11 cellular contexts compared by ENCODE assay signal in genomic region chr10:14583252-14583651, GRCh38.
DNase-seq lines count a peak whose midpoint lies in the region; ATAC-seq and TF ChIP-seq lines count a peak whose summit lies in the region.
"Had no signal": no experiment of that assay in that cellular context is flagged by ENCODE, and none has a peak within 500 bp of the region (broad histone marks: within the 10 kb centered on the region; RNA-seq: fewer than 3 reads in every experiment).

No MANE protein-coding gene starts in this region.

- H3K27ac Mint-ChIP-seq in T-helper 1 cell treated with Interleukin-12 subunit alpha and Interleukin-12 subunit beta and Interleukin-4 antibody, amounts not matched to agents 30 μg/mL and 1 μg/mL, for 36 hours = peak overlapping the region; percentile 98
- H3K27ac Mint-ChIP-seq in endodermal cell = no peak overlapping the region

- no peak overlapping the region for H3K4me2 ChIP-seq in MM.1S (ENCODE audit: low read depth, low read length)

- peaks cover 79% of the 10 kb centered on the region for H3K4me1 Mint-ChIP-seq in T-helper 1 cell treated with Interleukin-12 subunit alpha and Interleukin-12 subunit beta and Interleukin-4 antibody, amounts not matched to agents 30 μg/mL and 1 μg/mL, for 36 hours (ENCODE audit: low read depth)
- H3K4me1 Mint-ChIP-seq in endodermal cell = peaks cover 45% of the 10 kb centered on the region

- H4K20me1 ChIP-seq in MM.1S (ENCODE audit: insufficient read depth, low read length) = peaks cover 19% of the 10 kb centered on the region

- H3K27me3 Mint-ChIP-seq in T-helper 1 cell treated with Interleukin-12 subunit alpha and Interleukin-12 subunit beta and Interleukin-4 antibody, amounts not matched to agents 30 μg/mL and 1 μg/mL, for 36 hours (ENCODE audit: low read depth) = no peaks in the 10 kb centered on the region
- no peaks in the 10 kb centered on the region for H3K27me3 Mint-ChIP-seq in endodermal cell (ENCODE audit: insufficient read depth)

- H2AFZ ChIP-seq in MM.1S (ENCODE audit: low read length) = no peak overlapping the region

- no peak for ATAC-seq in Right ventricle myocardium superior (ENCODE audit: poor library complexity)
- ATAC-seq: body of pancreas had no signal

- H3K4me3 Mint-ChIP-seq in T-helper 1 cell treated with Interleukin-12 subunit alpha and Interleukin-12 subunit beta and Interleukin-4 antibody, amounts not matched to agents 30 μg/mL and 1 μg/mL, for 36 hours = peak overlapping the region; percentile 78
- H3K4me3 Mint-ChIP-seq in endodermal cell = no peak overlapping the region

- WGBS in endodermal cell (ENCODE audit: insufficient coverage in 1 of 2, insufficient read length in 1 of 2), 2 experiments = 93 to 94% methylated on average over 6 to 11 of the region's 11 CpGs

- DNase-seq in GM13977 (ENCODE audit: low spot score) (peak; percentile 55), endodermal cell (no peak), Right ventricle myocardium superior (no peak), MM.1S (no peak), NCI-H1436 (lab: John Stamatoyannopoulos, UW) (no peak)
- DNase-seq in activated gamma-delta T cell treated with anti-CD3 and anti-CD28 coated beads, Interleukin-2, amount 50 U/mL, for 16 hours (ENCODE audit: low read depth) = peak; percentile 63
- DNase-seq in stimulated activated CD4-positive, alpha-beta T cell treated with anti-CD3 and anti-CD28 coated beads, Interleukin-2, amount 100 ng/mL, for 4 hours (ENCODE audit: low read depth) = peak; percentile 82
- DNase-seq: sigmoid colon had no signal

- in situ Hi-C loops in GM13977 (cut with MboI; ENCODE audit: low pct_unique_long_range_greater_than_20kb, low sequenced_read_pairs, unreplicated experiment) = no loop called here

- no peak overlapping the region for H3K27ac ChIP-seq in endodermal cell (ENCODE audit: low read depth, low read length)
- H3K27ac ChIP-seq in MM.1S (ENCODE audit: low read length) = no peak overlapping the region
- H3K27ac ChIP-seq: sigmoid colon had no signal

- H3K9me3 Mint-ChIP-seq in T-helper 1 cell treated with Interleukin-12 subunit alpha and Interleukin-12 subunit beta and Interleukin-4 antibody, amounts not matched to agents 30 μg/mL and 1 μg/mL, for 36 hours = no peaks in the 10 kb centered on the region
- H3K9me3 Mint-ChIP-seq in endodermal cell = no peaks in the 10 kb centered on the region

- peaks cover 19% of the 10 kb centered on the region for H3F3A ChIP-seq in MM.1S (ENCODE audit: insufficient read depth, low read length)

- peaks cover 11% of the 10 kb centered on the region for H3K36me3 ChIP-seq in endodermal cell (ENCODE audit: control insufficient read depth, insufficient read depth, low read length)
- H3K36me3 ChIP-seq in MM.1S (replicated peaks; ENCODE audit: insufficient read depth, low read length) = peaks cover 13% of the 10 kb centered on the region
- H3K36me3 ChIP-seq: HAP-1, sigmoid colon had no signal

- intact Hi-C loops in Right ventricle myocardium superior (cut with DNase I) = no loop called here

- H3K36me3 Mint-ChIP-seq in T-helper 1 cell treated with Interleukin-12 subunit alpha and Interleukin-12 subunit beta and Interleukin-4 antibody, amounts not matched to agents 30 μg/mL and 1 μg/mL, for 36 hours (ENCODE audit: low read depth) = peaks cover 29% of the 10 kb centered on the region
- no peaks in the 10 kb centered on the region for H3K36me3 Mint-ChIP-seq in endodermal cell (ENCODE audit: low read depth)

- H3K9me2 ChIP-seq in MM.1S (replicated peaks; ENCODE audit: insufficient read depth, low read length) = no peaks in the 10 kb centered on the region

- no peaks in the 10 kb centered on the region for H3K9me3 ChIP-seq in endodermal cell (ENCODE audit: control insufficient read depth, low read length)
- no peaks in the 10 kb centered on the region for H3K9me3 ChIP-seq in MM.1S (replicated peaks; ENCODE audit: insufficient read depth, low read length)
- H3K9me3 ChIP-seq: body of pancreas, HAP-1, sigmoid colon had no signal

- TF ChIP-seq CTCF in GM13977 (IDR thresholded peaks at IDR 0.05; ENCODE audit: extremely low read depth, insufficient read depth, missing control alignments) (no peak), endodermal cell (conservative IDR thresholded peaks at IDR 0.05) (no peak), MM.1S (IDR thresholded peaks at IDR 0.05; ENCODE audit: low read length) (no peak)

- H3K27me3 ChIP-seq in endodermal cell (ENCODE audit: control insufficient read depth, insufficient read depth, low read length, poor library complexity, severe bottlenecking) (no peaks in the 10 kb centered on the region), MM.1S (replicated peaks; ENCODE audit: insufficient read depth, low read length) (no peaks in the 10 kb centered on the region)
- H3K27me3 ChIP-seq: body of pancreas, sigmoid colon had no signal

- no peak overlapping the region for H3K4me3 ChIP-seq in endodermal cell (ENCODE audit: low read length)
- H3K4me3 ChIP-seq in MM.1S (ENCODE audit: low read length) = no peak overlapping the region
- H3K4me3 ChIP-seq: body of pancreas, HAP-1, sigmoid colon had no signal

- peaks cover 98% of the 10 kb centered on the region for H3K79me2 ChIP-seq in MM.1S (ENCODE audit: low read length)

- H3K9ac ChIP-seq in endodermal cell (ENCODE audit: extremely low read depth, low read length, poor library complexity, severe bottlenecking) = no peak overlapping the region
- no peak overlapping the region for H3K9ac ChIP-seq in MM.1S (ENCODE audit: low read length)

- H3K4me1 ChIP-seq in endodermal cell (ENCODE audit: control insufficient read depth, insufficient read depth, low read length) (peaks cover 9% of the 10 kb centered on the region), MM.1S (ENCODE audit: low read length) (peaks cover 37% of the 10 kb centered on the region)

Comparison
In these comparisons a context has a peak if more than half of its experiments do, and no peak if none do; other contexts are left out.
1. DNase-seq: peak in GM13977 (single experiment), activated gamma-delta T cell treated with anti-CD3 and anti-CD28 coated beads, Interleukin-2, amount 50 U/mL, for 16 hours (single experiment) and stimulated activated CD4-positive, alpha-beta T cell treated with anti-CD3 and anti-CD28 coated beads, Interleukin-2, amount 100 ng/mL, for 4 hours (single experiment); none in endodermal cell (single experiment), Right ventricle myocardium superior (single experiment), MM.1S (single experiment) and NCI-H1436 (single experiment).